20 cellular contexts compared by ENCODE assay signal in the genomic region with DNA sequence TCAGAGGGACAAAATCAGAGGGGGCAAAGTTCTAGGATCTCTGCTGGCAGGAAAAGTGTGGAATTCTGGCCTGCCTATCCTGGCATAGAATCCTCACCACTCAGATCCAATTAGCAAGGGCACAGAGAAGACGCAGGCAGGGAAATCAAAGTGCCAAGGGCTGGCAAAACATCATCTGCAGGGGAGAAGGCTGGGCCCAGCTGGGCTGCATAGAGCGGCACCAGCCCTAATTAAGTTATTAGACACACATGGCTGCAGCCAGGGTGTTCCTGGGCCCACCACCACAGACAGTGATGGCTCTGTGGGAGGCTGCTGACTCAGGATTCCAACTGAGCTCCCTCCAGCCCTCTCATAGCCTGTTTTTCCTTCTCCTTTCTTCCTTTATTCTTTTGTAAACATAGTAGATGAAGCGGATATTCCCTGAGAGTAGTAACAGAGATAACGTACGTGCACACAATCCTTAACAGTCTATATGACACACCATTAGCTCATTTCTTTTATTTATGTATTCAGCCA.
DNase-seq lines count a peak whose midpoint lies in the region; ATAC-seq and TF ChIP-seq lines count a peak whose summit lies in the region.
"Had no signal": no experiment of that assay in that cellular context is flagged by ENCODE, and none has a peak within 500 bp of the region (broad histone marks: within the 10 kb centered on the region; RNA-seq: fewer than 3 reads in every experiment).

No MANE protein-coding gene starts in this region.

- POLR2A ChIA-PET in HEK293T (lab: Yijun Ruan, JAX) = no interaction called here

- DNase-seq in G401 (ENCODE audit: low spot score) (peak; percentile 76), NCI-H446 (lab: John Stamatoyannopoulos, UW) (peak; percentile 80 to 90), caudate nucleus (lab: John Stamatoyannopoulos, UW) (peak in 41 of 61 donors; percentile 2 to 79 (median 25)), occipital lobe (lab: John Stamatoyannopoulos, UW) (peak; percentile 19), HEK293T (ENCODE audit: extremely low spot score) (no peak)
- no peak for DNase-seq in stimulated activated CD4-positive, alpha-beta T cell treated with anti-CD3 and anti-CD28 coated beads, Interleukin-1b, Interleukin-23, amount 100 ng/mL, for 48 hours
- DNase-seq in NK-92 treated with Interleukin-12 subunit alpha and Interleukin-12 subunit beta, amount 100 ng/mL, for 24 hours (lab: John Stamatoyannopoulos, UW) = no peak
- DNase-seq: activated CD4-positive, alpha-beta T cell treated with anti-CD3 and anti-CD28 coated beads, Interleukin-2, amount 10 ng/mL, durations not matched to agents 24 days and 14 days; activated T-cell treated with anti-CD3 and anti-CD28 coated beads, Interleukin-2, amount 50 U/mL, for 4 hours; amniotic stem cell; effector CD8-positive, alpha-beta T cell; foreskin fibroblast; NCI-H526 treated with DMSO at 0.1 percent for 48 hours; stimulated activated CD4-positive, alpha-beta T cell treated with anti-CD3 and anti-CD28 coated beads, Interleukin-2, amount 100 ng/mL, for 24 hours; stimulated activated CD8-positive, alpha-beta memory T cell treated with anti-CD3 and anti-CD28 coated beads, Interleukin-4, amount 100 ng/mL, for 48 hours; T1000; tibial artery had no signal

- CTCF ChIA-PET in HEK293T (lab: Yijun Ruan, JAX) = no interaction called here

- H3K27ac ChIP-seq in caudate nucleus (ENCODE audit: low read depth, low read length) = no peak overlapping the region
- H3K27ac ChIP-seq: tibial artery had no signal

- in situ Hi-C loops in G401 (cut with HindIII; ENCODE audit: low sequenced_read_pairs) = no loop called here

- ATAC-seq in GM21529 (IDR thresholded peaks at IDR 0.05; ENCODE audit: unreplicated experiment) = no peak
- ATAC-seq: activated T-cell treated with anti-CD3 and anti-CD28 coated beads, Interleukin-2, amount 50 U/mL, for 4 hours; GM12878; Right ventricle myocardium inferior had no signal

TF ChIP-seq in HEK293T, 16 proteins besides CTCF, POLR2A, EP300 and RAD21:
- TF ChIP-seq BHLHE40 (IDR thresholded peaks at IDR 0.05; ENCODE audit: borderline replicate concordance) (no peak), HDGF (IDR thresholded peaks at IDR 0.05; ENCODE audit: borderline replicate concordance) (no peak), FOXK2 (IDR thresholded peaks at IDR 0.05) (no peak), CTBP1 (IDR thresholded peaks at IDR 0.05; ENCODE audit: borderline replicate concordance) (no peak)
TF ChIP-seq in HEK293T: peak in this region for 0.

Comparison
In these comparisons a context has a peak if more than half of its experiments do, and no peak if none do; other contexts are left out.
1. DNase-seq: peak in G401 (single experiment), NCI-H446 (2 of 2), caudate nucleus (41 of 61) and occipital lobe (single experiment); none in stimulated activated CD4-positive, alpha-beta T cell treated with anti-CD3 and anti-CD28 coated beads, Interleukin-1b, Interleukin-23, amount 100 ng/mL, for 48 hours (single experiment), HEK293T (single experiment) and NK-92 treated with Interleukin-12 subunit alpha and Interleukin-12 subunit beta, amount 100 ng/mL, for 24 hours (single experiment).